ENCODE assay signal across 1 cellular context in genomic region chr20:50306478-50307423, GRCh38.
TF ChIP-seq lines count a peak whose summit lies in the region.

No MANE protein-coding gene starts in this region.

TF ChIP-seq in HepG2, 621 proteins besides CTCF, POLR2A, EP300 and RAD21 (continued from another document and continues in another):
- no peak for TF ChIP-seq ZBTB34 (CRISPR knock-in tag; IDR thresholded peaks at IDR 0.05)
- no peak for TF ChIP-seq ZNF598 (CRISPR knock-in tag; IDR thresholded peaks at IDR 0.05; ENCODE audit: borderline replicate concordance)
- TF ChIP-seq NFE2L1 (CRISPR knock-in tag; IDR thresholded peaks at IDR 0.05; ENCODE audit: borderline replicate concordance), result no peak; the same call in 1 of the 2 replicates
- no peak for TF ChIP-seq ZBTB1 (CRISPR knock-in tag; IDR thresholded peaks at IDR 0.05; ENCODE audit: borderline replicate concordance)
- TF ChIP-seq GABPA (IDR thresholded peaks at IDR 0.05; ENCODE audit: low read depth, low read length), result no peak
- TF ChIP-seq GABPA (CRISPR knock-in tag; IDR thresholded peaks at IDR 0.05; ENCODE audit: low read depth), result no peak
- no peak; the same call in 2 of the 3 replicates for TF ChIP-seq MXI1 (IDR thresholded peaks at IDR 0.05; ENCODE audit: borderline replicate concordance, low read depth, low read length)
- no peak for TF ChIP-seq ARID5B (CRISPR knock-in tag; IDR thresholded peaks at IDR 0.05)
- TF ChIP-seq NFRKB (IDR thresholded peaks at IDR 0.05), result no peak
- TF ChIP-seq ZNF12 (CRISPR knock-in tag; IDR thresholded peaks at IDR 0.05), result 0 out of 2 replicates have a peak, but pooled peaks have one; percentile 39
- TF ChIP-seq MBNL3 (CRISPR knock-in tag; conservative IDR thresholded peaks at IDR 0.05), result no peak
- TF ChIP-seq ZNF747 (CRISPR knock-in tag; IDR thresholded peaks at IDR 0.05; ENCODE audit: borderline replicate concordance), result no peak; the same call in 1 of the 2 replicates
- TF ChIP-seq KDM1A (CRISPR knock-in tag; IDR thresholded peaks at IDR 0.05), result peak; percentile 95
- TF ChIP-seq RFXANK (CRISPR knock-in tag; IDR thresholded peaks at IDR 0.05), result no peak
- no peak for TF ChIP-seq ZNF839 (CRISPR knock-in tag; IDR thresholded peaks at IDR 0.05; ENCODE audit: borderline replicate concordance)
- TF ChIP-seq E2F1 (CRISPR knock-in tag; IDR thresholded peaks at IDR 0.05), result no peak
- no peak for TF ChIP-seq HOMEZ (CRISPR knock-in tag; IDR thresholded peaks at IDR 0.05; ENCODE audit: low read depth)
- peak; percentile 51; the same call in 1 of the 2 replicates for TF ChIP-seq SRY (CRISPR knock-in tag; IDR thresholded peaks at IDR 0.05)
- TF ChIP-seq AGO2 (optimal IDR thresholded peaks at IDR 0.05; ENCODE audit: low read depth, low read length), result peak; percentile 38
- no peak for TF ChIP-seq PHB2 (IDR thresholded peaks at IDR 0.05; ENCODE audit: partially characterized antibody)
- TF ChIP-seq, protein P1, sequence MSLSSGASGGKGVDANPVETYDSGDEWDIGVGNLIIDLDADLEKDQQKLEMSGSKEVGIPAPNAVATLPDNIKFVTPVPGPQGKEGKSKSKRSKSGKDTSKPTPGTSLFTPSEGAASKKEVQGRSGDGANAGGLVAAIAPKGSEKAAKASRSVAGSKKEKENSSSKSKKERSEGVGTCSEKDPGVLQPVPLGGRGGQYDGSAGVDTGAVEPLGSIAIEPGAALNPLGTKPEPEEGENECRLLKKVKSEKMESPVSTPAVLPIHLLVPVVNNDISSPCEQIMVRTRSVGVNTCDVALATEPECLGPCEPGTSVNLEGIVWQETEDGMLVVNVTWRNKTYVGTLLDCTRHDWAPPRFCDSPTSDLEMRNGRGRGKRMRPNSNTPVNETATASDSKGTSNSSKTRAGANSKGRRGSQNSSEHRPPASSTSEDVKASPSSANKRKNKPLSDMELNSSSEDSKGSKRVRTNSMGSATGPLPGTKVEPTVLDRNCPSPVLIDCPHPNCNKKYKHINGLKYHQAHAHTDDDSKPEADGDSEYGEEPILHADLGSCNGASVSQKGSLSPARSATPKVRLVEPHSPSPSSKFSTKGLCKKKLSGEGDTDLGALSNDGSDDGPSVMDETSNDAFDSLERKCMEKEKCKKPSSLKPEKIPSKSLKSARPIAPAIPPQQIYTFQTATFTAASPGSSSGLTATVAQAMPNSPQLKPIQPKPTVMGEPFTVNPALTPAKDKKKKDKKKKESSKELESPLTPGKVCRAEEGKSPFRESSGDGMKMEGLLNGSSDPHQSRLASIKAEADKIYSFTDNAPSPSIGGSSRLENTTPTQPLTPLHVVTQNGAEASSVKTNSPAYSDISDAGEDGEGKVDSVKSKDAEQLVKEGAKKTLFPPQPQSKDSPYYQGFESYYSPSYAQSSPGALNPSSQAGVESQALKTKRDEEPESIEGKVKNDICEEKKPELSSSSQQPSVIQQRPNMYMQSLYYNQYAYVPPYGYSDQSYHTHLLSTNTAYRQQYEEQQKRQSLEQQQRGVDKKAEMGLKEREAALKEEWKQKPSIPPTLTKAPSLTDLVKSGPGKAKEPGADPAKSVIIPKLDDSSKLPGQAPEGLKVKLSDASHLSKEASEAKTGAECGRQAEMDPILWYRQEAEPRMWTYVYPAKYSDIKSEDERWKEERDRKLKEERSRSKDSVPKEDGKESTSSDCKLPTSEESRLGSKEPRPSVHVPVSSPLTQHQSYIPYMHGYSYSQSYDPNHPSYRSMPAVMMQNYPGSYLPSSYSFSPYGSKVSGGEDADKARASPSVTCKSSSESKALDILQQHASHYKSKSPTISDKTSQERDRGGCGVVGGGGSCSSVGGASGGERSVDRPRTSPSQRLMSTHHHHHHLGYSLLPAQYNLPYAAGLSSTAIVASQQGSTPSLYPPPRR (CRISPR knock-in tag; IDR thresholded peaks at IDR 0.05; ENCODE audit: borderline replicate concordance), result no peak
- TF ChIP-seq, protein P2, sequence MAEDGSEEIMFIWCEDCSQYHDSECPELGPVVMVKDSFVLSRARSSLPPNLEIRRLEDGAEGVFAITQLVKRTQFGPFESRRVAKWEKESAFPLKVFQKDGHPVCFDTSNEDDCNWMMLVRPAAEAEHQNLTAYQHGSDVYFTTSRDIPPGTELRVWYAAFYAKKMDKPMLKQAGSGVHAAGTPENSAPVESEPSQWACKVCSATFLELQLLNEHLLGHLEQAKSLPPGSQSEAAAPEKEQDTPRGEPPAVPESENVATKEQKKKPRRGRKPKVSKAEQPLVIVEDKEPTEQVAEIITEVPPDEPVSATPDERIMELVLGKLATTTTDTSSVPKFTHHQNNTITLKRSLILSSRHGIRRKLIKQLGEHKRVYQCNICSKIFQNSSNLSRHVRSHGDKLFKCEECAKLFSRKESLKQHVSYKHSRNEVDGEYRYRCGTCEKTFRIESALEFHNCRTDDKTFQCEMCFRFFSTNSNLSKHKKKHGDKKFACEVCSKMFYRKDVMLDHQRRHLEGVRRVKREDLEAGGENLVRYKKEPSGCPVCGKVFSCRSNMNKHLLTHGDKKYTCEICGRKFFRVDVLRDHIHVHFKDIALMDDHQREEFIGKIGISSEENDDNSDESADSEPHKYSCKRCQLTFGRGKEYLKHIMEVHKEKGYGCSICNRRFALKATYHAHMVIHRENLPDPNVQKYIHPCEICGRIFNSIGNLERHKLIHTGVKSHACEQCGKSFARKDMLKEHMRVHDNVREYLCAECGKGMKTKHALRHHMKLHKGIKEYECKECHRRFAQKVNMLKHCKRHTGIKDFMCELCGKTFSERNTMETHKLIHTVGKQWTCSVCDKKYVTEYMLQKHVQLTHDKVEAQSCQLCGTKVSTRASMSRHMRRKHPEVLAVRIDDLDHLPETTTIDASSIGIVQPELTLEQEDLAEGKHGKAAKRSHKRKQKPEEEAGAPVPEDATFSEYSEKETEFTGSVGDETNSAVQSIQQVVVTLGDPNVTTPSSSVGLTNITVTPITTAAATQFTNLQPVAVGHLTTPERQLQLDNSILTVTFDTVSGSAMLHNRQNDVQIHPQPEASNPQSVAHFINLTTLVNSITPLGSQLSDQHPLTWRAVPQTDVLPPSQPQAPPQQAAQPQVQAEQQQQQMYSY (CRISPR knock-in tag; IDR thresholded peaks at IDR 0.05), result no peak
- TF ChIP-seq NRL (CRISPR knock-in tag; IDR thresholded peaks at IDR 0.05; ENCODE audit: borderline replicate concordance), result no peak
- TF ChIP-seq, protein P3, sequence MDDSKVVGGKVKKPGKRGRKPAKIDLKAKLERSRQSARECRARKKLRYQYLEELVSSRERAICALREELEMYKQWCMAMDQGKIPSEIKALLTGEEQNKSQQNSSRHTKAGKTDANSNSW (CRISPR knock-in tag; IDR thresholded peaks at IDR 0.05; ENCODE audit: borderline replicate concordance), result no peak
- TF ChIP-seq ZNF382 (CRISPR knock-in tag; IDR thresholded peaks at IDR 0.05; ENCODE audit: borderline replicate concordance), result no peak
- TF ChIP-seq, protein P4, sequence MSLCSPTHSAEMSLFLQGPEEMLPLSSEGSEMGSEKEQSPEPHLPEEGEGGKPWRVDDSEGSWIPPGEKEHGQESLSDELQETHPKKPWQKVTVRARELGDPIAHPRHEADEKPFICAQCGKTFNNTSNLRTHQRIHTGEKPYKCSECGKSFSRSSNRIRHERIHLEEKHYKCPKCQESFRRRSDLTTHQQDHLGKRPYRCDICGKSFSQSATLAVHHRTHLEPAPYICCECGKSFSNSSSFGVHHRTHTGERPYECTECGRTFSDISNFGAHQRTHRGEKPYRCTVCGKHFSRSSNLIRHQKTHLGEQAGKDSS (CRISPR knock-in tag; IDR thresholded peaks at IDR 0.05; ENCODE audit: borderline replicate concordance, low read depth), result no peak
- TF ChIP-seq ATRX (CRISPR knock-in tag; IDR thresholded peaks at IDR 0.05; ENCODE audit: borderline replicate concordance), result 0 out of 2 replicates have a peak, but pooled peaks have one; percentile 16
- TF ChIP-seq ETV5 (CRISPR knock-in tag; IDR thresholded peaks at IDR 0.05; ENCODE audit: borderline replicate concordance), result peak; percentile 37; the same call in 1 of the 2 replicates
- no peak for TF ChIP-seq LCORL (IDR thresholded peaks at IDR 0.05)
- TF ChIP-seq LCORL (CRISPR knock-in tag; IDR thresholded peaks at IDR 0.05), result no peak
- TF ChIP-seq POLR2AphosphoS2 (IDR thresholded peaks at IDR 0.05; ENCODE audit: low read depth, low read length), result no peak
- no peak; the same call in 1 of the 2 replicates for TF ChIP-seq ZNF784 (CRISPR knock-in tag; IDR thresholded peaks at IDR 0.05; ENCODE audit: borderline replicate concordance)
- no peak for TF ChIP-seq ZNF224 (CRISPR knock-in tag; IDR thresholded peaks at IDR 0.05)
- TF ChIP-seq CENPT (CRISPR knock-in tag; IDR thresholded peaks at IDR 0.05; ENCODE audit: low read depth), result peak; percentile 72; the same call in 1 of the 2 replicates
- TF ChIP-seq, protein P5, sequence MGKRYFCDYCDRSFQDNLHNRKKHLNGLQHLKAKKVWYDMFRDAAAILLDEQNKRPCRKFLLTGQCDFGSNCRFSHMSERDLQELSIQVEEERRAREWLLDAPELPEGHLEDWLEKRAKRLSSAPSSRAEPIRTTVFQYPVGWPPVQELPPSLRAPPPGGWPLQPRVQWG (CRISPR knock-in tag; IDR thresholded peaks at IDR 0.05; ENCODE audit: borderline replicate concordance, low read depth), result no peak
- TF ChIP-seq NFIB (CRISPR knock-in tag; IDR thresholded peaks at IDR 0.05; ENCODE audit: borderline replicate concordance), result no peak
- peak; percentile 68; the same call in 1 of the 2 replicates for TF ChIP-seq ZNF3 (CRISPR knock-in tag; IDR thresholded peaks at IDR 0.05)
- no peak for TF ChIP-seq NPAS2 (CRISPR knock-in tag; IDR thresholded peaks at IDR 0.05; ENCODE audit: borderline replicate concordance)
- TF ChIP-seq HNRNPUL1 (IDR thresholded peaks at IDR 0.05; ENCODE audit: low read depth, low read length), result no peak
